In genomic region chr18:7567487-7568425, GRCh38 we compare ENCODE assay signal across 1 cellular context.
TF ChIP-seq lines count a peak whose summit lies in the region.

No MANE protein-coding gene starts in this region.

TF ChIP-seq in HepG2, 621 proteins besides CTCF, POLR2A, EP300 and RAD21 (continued from another document and continues in another):
- TF ChIP-seq HMG20A (CRISPR knock-in tag; IDR thresholded peaks at IDR 0.05; ENCODE audit: borderline replicate concordance) (no peak), ZNF770 (CRISPR knock-in tag; IDR thresholded peaks at IDR 0.05) (no peak), ZNF598 (CRISPR knock-in tag; IDR thresholded peaks at IDR 0.05; ENCODE audit: borderline replicate concordance) (no peak), ZNF776 (CRISPR knock-in tag; IDR thresholded peaks at IDR 0.05) (peak; percentile 6; the same call in 1 of the 2 replicates), KMT2B (CRISPR knock-in tag; IDR thresholded peaks at IDR 0.05) (0 out of 2 replicates have a peak, but pooled peaks have one; percentile 35), ERF (CRISPR knock-in tag; IDR thresholded peaks at IDR 0.05) (no peak), PHF5A (CRISPR knock-in tag; IDR thresholded peaks at IDR 0.05; ENCODE audit: low read depth, unreplicated experiment) (no peak), ZNF788 (CRISPR knock-in tag; IDR thresholded peaks at IDR 0.05; ENCODE audit: borderline replicate concordance) (peak; percentile 24; the same call in 1 of the 2 replicates), TRAFD1 (CRISPR knock-in tag; IDR thresholded peaks at IDR 0.05; ENCODE audit: borderline replicate concordance) (no peak), KLF11 (CRISPR knock-in tag; IDR thresholded peaks at IDR 0.05) (no peak), MED1 (CRISPR knock-in tag; IDR thresholded peaks at IDR 0.05) (no peak), NR2F2 (IDR thresholded peaks at IDR 0.05; ENCODE audit: borderline replicate concordance, low read depth) (no peak), NFRKB (IDR thresholded peaks at IDR 0.05) (no peak), PHF8 (CRISPR knock-in tag; IDR thresholded peaks at IDR 0.05) (peak; percentile 57), SYNCRIP (IDR thresholded peaks at IDR 0.05; ENCODE audit: insufficient read depth, low read depth, low read length) (no peak), ZNF317 (CRISPR knock-in tag; IDR thresholded peaks at IDR 0.05) (no peak), ZNF263 (CRISPR knock-in tag; IDR thresholded peaks at IDR 0.05) (peak; percentile 4; the same call in 1 of the 2 replicates), IKZF4 (CRISPR knock-in tag; IDR thresholded peaks at IDR 0.05; ENCODE audit: borderline replicate concordance, low read depth, not compliant biosample characterization) (no peak), ASH2L (IDR thresholded peaks at IDR 0.05; ENCODE audit: insufficient read length, low read depth, low read length) (peak; percentile 64), ZNF333 (CRISPR knock-in tag; IDR thresholded peaks at IDR 0.05; ENCODE audit: borderline replicate concordance) (no peak), ZNF747 (CRISPR knock-in tag; IDR thresholded peaks at IDR 0.05; ENCODE audit: borderline replicate concordance) (0 out of 2 replicates have a peak, but pooled peaks have one; percentile 48), ZNF816 (CRISPR knock-in tag; IDR thresholded peaks at IDR 0.05; ENCODE audit: borderline replicate concordance) (0 out of 2 replicates have a peak, but pooled peaks have one; percentile 28), TAF1 (CRISPR knock-in tag; IDR thresholded peaks at IDR 0.05) (peak; percentile 25; the same call in 1 of the 2 replicates), ZBTB33 (CRISPR knock-in tag; IDR thresholded peaks at IDR 0.05) (no peak), MZF1 (CRISPR knock-in tag; IDR thresholded peaks at IDR 0.05; ENCODE audit: borderline replicate concordance) (no peak)
- TF ChIP-seq, protein P1, sequence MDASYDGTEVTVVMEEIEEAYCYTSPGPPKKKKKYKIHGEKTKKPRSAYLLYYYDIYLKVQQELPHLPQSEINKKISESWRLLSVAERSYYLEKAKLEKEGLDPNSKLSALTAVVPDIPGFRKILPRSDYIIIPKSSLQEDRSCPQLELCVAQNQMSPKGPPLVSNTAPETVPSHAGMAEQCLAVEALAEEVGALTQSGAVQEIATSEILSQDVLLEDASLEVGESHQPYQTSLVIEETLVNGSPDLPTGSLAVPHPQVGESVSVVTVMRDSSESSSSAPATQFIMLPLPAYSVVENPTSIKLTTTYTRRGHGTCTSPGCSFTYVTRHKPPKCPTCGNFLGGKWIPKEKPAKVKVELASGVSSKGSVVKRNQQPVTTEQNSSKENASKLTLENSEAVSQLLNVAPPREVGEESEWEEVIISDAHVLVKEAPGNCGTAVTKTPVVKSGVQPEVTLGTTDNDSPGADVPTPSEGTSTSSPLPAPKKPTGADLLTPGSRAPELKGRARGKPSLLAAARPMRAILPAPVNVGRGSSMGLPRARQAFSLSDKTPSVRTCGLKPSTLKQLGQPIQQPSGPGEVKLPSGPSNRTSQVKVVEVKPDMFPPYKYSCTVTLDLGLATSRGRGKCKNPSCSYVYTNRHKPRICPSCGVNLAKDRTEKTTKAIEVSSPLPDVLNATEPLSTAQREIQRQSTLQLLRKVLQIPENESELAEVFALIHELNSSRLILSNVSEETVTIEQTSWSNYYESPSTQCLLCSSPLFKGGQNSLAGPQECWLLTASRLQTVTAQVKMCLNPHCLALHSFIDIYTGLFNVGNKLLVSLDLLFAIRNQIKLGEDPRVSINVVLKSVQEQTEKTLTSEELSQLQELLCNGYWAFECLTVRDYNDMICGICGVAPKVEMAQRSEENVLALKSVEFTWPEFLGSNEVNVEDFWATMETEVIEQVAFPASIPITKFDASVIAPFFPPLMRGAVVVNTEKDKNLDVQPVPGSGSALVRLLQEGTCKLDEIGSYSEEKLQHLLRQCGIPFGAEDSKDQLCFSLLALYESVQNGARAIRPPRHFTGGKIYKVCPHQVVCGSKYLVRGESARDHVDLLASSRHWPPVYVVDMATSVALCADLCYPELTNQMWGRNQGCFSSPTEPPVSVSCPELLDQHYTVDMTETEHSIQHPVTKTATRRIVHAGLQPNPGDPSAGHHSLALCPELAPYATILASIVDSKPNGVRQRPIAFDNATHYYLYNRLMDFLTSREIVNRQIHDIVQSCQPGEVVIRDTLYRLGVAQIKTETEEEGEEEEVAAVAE (CRISPR knock-in tag; IDR thresholded peaks at IDR 0.05; ENCODE audit: borderline replicate concordance), result no peak
- TF ChIP-seq, protein P2, sequence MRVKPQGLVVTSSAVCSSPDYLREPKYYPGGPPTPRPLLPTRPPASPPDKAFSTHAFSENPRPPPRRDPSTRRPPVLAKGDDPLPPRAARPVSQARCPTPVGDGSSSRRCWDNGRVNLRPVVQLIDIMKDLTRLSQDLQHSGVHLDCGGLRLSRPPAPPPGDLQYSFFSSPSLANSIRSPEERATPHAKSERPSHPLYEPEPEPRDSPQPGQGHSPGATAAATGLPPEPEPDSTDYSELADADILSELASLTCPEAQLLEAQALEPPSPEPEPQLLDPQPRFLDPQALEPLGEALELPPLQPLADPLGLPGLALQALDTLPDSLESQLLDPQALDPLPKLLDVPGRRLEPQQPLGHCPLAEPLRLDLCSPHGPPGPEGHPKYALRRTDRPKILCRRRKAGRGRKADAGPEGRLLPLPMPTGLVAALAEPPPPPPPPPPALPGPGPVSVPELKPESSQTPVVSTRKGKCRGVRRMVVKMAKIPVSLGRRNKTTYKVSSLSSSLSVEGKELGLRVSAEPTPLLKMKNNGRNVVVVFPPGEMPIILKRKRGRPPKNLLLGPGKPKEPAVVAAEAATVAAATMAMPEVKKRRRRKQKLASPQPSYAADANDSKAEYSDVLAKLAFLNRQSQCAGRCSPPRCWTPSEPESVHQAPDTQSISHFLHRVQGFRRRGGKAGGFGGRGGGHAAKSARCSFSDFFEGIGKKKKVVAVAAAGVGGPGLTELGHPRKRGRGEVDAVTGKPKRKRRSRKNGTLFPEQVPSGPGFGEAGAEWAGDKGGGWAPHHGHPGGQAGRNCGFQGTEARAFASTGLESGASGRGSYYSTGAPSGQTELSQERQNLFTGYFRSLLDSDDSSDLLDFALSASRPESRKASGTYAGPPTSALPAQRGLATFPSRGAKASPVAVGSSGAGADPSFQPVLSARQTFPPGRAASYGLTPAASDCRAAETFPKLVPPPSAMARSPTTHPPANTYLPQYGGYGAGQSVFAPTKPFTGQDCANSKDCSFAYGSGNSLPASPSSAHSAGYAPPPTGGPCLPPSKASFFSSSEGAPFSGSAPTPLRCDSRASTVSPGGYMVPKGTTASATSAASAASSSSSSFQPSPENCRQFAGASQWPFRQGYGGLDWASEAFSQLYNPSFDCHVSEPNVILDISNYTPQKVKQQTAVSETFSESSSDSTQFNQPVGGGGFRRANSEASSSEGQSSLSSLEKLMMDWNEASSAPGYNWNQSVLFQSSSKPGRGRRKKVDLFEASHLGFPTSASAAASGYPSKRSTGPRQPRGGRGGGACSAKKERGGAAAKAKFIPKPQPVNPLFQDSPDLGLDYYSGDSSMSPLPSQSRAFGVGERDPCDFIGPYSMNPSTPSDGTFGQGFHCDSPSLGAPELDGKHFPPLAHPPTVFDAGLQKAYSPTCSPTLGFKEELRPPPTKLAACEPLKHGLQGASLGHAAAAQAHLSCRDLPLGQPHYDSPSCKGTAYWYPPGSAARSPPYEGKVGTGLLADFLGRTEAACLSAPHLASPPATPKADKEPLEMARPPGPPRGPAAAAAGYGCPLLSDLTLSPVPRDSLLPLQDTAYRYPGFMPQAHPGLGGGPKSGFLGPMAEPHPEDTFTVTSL (CRISPR knock-in tag; IDR thresholded peaks at IDR 0.05; ENCODE audit: borderline replicate concordance), result no peak
- TF ChIP-seq, protein P3, sequence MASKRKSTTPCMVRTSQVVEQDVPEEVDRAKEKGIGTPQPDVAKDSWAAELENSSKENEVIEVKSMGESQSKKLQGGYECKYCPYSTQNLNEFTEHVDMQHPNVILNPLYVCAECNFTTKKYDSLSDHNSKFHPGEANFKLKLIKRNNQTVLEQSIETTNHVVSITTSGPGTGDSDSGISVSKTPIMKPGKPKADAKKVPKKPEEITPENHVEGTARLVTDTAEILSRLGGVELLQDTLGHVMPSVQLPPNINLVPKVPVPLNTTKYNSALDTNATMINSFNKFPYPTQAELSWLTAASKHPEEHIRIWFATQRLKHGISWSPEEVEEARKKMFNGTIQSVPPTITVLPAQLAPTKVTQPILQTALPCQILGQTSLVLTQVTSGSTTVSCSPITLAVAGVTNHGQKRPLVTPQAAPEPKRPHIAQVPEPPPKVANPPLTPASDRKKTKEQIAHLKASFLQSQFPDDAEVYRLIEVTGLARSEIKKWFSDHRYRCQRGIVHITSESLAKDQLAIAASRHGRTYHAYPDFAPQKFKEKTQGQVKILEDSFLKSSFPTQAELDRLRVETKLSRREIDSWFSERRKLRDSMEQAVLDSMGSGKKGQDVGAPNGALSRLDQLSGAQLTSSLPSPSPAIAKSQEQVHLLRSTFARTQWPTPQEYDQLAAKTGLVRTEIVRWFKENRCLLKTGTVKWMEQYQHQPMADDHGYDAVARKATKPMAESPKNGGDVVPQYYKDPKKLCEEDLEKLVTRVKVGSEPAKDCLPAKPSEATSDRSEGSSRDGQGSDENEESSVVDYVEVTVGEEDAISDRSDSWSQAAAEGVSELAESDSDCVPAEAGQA (IDR thresholded peaks at IDR 0.05; ENCODE audit: low read depth), result no peak
- TF ChIP-seq, protein P3 (CRISPR knock-in tag; IDR thresholded peaks at IDR 0.05; ENCODE audit: borderline replicate concordance), result no peak
- TF ChIP-seq, protein P4, sequence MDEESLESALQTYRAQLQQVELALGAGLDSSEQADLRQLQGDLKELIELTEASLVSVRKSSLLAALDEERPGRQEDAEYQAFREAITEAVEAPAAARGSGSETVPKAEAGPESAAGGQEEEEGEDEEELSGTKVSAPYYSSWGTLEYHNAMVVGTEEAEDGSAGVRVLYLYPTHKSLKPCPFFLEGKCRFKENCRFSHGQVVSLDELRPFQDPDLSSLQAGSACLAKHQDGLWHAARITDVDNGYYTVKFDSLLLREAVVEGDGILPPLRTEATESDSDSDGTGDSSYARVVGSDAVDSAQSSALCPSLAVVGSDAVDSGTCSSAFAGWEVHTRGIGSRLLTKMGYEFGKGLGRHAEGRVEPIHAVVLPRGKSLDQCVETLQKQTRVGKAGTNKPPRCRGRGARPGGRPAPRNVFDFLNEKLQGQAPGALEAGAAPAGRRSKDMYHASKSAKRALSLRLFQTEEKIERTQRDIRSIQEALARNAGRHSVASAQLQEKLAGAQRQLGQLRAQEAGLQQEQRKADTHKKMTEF (CRISPR knock-in tag; IDR thresholded peaks at IDR 0.05), result no peak
- TF ChIP-seq, protein P5, sequence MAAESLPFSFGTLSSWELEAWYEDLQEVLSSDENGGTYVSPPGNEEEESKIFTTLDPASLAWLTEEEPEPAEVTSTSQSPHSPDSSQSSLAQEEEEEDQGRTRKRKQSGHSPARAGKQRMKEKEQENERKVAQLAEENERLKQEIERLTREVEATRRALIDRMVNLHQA (CRISPR knock-in tag; IDR thresholded peaks at IDR 0.05), result no peak
